Comparison of ENCODE assay signal across 17 cellular contexts in genomic region chr12:113263431-113263963, GRCh38. TPM values are rescaled to one million over a fixed set of nuclear protein-coding genes. Genes with fewer than 3 reads are reported as not detected.
DNase-seq lines count a peak whose midpoint lies in the region; ATAC-seq and TF ChIP-seq lines count a peak whose summit lies in the region.
"Had no signal": no experiment of that assay in that cellular context is flagged by ENCODE, and none has a peak within 500 bp of the region (broad histone marks: within the 10 kb centered on the region; RNA-seq: fewer than 3 reads in every experiment).

No MANE protein-coding gene starts in this region.

- ATAC-seq in DND-41 (ENCODE audit: insufficient read depth, low read depth) (no peak), body of pancreas (no peak)
- ATAC-seq: GM12878, HCT116, left ventricle myocardium superior had no signal

- TF ChIP-seq CTCF in DND-41 (IDR thresholded peaks at IDR 0.05; ENCODE audit: borderline replicate concordance, extremely low read depth, low read length, poor library complexity, severe bottlenecking) (no peak), body of pancreas (IDR thresholded peaks at IDR 0.05) (no peak), progenitor cell of endocrine pancreas (IDR thresholded peaks at IDR 0.05; ENCODE audit: unreplicated experiment) (no peak)

- H3K9me3 ChIP-seq in DND-41 (ENCODE audit: insufficient read depth, low read length, severe bottlenecking) (no peaks in the 10 kb centered on the region), body of pancreas (no peaks in the 10 kb centered on the region)
- H3K9me3 ChIP-seq: BLaER1 treated with 17β-estradiol and CSF1 and Interleukin-3, amounts not matched to agents 10 nM and 100 nM; SJCRH30 had no signal

- H2AFZ ChIP-seq in DND-41 (ENCODE audit: low read depth, low read length) = no peak overlapping the region

- no peaks in the 10 kb centered on the region for H4K20me1 ChIP-seq in DND-41 (ENCODE audit: insufficient read depth, low read length)

- POLR2A ChIA-PET in activated CD4-positive, alpha-beta T cell treated with anti-CD3 and anti-CD28 coated beads, Interleukin-2, amount 10 ng/mL, durations not matched to agents 7 days and 5 days (lab: Charles Lee) = no interaction called here

- peak overlapping the region; percentile 71 for H3K27ac Mint-ChIP-seq in activated CD4-positive, alpha-beta T cell treated with anti-CD3 and anti-CD28 coated beads, Interleukin-2, amount 10 ng/mL, durations not matched to agents 7 days and 5 days
- H3K27ac Mint-ChIP-seq in progenitor cell of endocrine pancreas = peak overlapping the region; percentile 74

- intact Hi-C loops in body of pancreas (cut with DNase I) = no loop called here

- H3K27me3 ChIP-seq in DND-41 (ENCODE audit: insufficient read depth, low read length, poor library complexity) = no peaks in the 10 kb centered on the region
- no peaks in the 10 kb centered on the region for H3K27me3 ChIP-seq in body of pancreas
- H3K27me3 ChIP-seq: SJCRH30 had no signal

- TF ChIP-seq POLR2A in body of pancreas (IDR thresholded peaks at IDR 0.05) = no peak

- WGBS in body of pancreas, 2 donors = 92 to 97% methylated on average over 8 to 9 of the region's 9 CpGs

- H3K4me3 ChIP-seq in DND-41 (ENCODE audit: low read depth in 1 of 2, low read length in 2 of 2) = no peak overlapping the region
- H3K4me3 ChIP-seq in body of pancreas = no peak overlapping the region
- H3K4me3 ChIP-seq: BLaER1 treated with 17β-estradiol and CSF1 and Interleukin-3, amounts not matched to agents 10 nM and 100 nM; GM12878; SJCRH30; skin epidermis had no signal

- H3K4me1 ChIP-seq in DND-41 (ENCODE audit: insufficient read depth, low read length) (peaks cover 56% of the 10 kb centered on the region), body of pancreas (peaks cover 48% of the 10 kb centered on the region)

- peak overlapping the region; percentile 50; the same call in 1 of the 2 replicates for H3K9ac ChIP-seq in DND-41 (ENCODE audit: low read depth, low read length)
- H3K9ac ChIP-seq: BLaER1 treated with 17β-estradiol and CSF1 and Interleukin-3, amounts not matched to agents 10 nM and 100 nM had no signal

- DNase-seq in activated CD4-positive, alpha-beta T cell treated with anti-CD3 and anti-CD28 coated beads, Interleukin-2, amount 10 ng/mL, durations not matched to agents 7 days and 5 days = no peak
- no peak for DNase-seq in activated CD4-positive, alpha-beta T cell treated with anti-CD3 and anti-CD28 coated beads for 4 hours
- DNase-seq in DND-41 (no peak), body of pancreas (no peak), progenitor cell of endocrine pancreas (ENCODE audit: low spot score, unreplicated experiment) (no peak), NCI-H510A treated with DMSO at 0.1 percent for 48 hours (lab: John Stamatoyannopoulos, UW) (no peak), NCI-H446 (lab: John Stamatoyannopoulos, UW) (no peak), NCI-H526 (lab: John Stamatoyannopoulos, UW) (no peak)
- DNase-seq: DMS153, left ventricle myocardium superior, NCI-H1105 treated with DMSO at 0.1 percent for 48 hours, SJCRH30, T-helper 9 cell had no signal

- CTCF ChIA-PET in activated CD4-positive, alpha-beta T cell treated with anti-CD3 and anti-CD28 coated beads, Interleukin-2, amount 10 ng/mL, durations not matched to agents 7 days and 5 days (lab: Charles Lee) = interaction anchor here (0.7 to 0.8 kb wide), 2 partner anchors 12 to 165 kb away, joined by 3 read pairs; no protein-coding TSS in a partner anchor

- H3K27ac ChIP-seq in DND-41 (ENCODE audit: low read length) = peak overlapping the region; percentile 93
- H3K27ac ChIP-seq in body of pancreas = peak overlapping the region; percentile 36 to 77 (median 64)
- H3K27ac ChIP-seq: SJCRH30 had no signal

- H3K9me3 Mint-ChIP-seq in activated CD4-positive, alpha-beta T cell treated with anti-CD3 and anti-CD28 coated beads, Interleukin-2, amount 10 ng/mL, durations not matched to agents 7 days and 5 days = peaks cover 2% of the 10 kb centered on the region
- H3K9me3 Mint-ChIP-seq in progenitor cell of endocrine pancreas (ENCODE audit: low read depth) = no peaks in the 10 kb centered on the region

- no peak overlapping the region for H3K4me3 Mint-ChIP-seq in activated CD4-positive, alpha-beta T cell treated with anti-CD3 and anti-CD28 coated beads, Interleukin-2, amount 10 ng/mL, durations not matched to agents 7 days and 5 days
- no peak overlapping the region for H3K4me3 Mint-ChIP-seq in progenitor cell of endocrine pancreas (ENCODE audit: low read depth)

- peaks cover 33% of the 10 kb centered on the region for H3K36me3 Mint-ChIP-seq in activated CD4-positive, alpha-beta T cell treated with anti-CD3 and anti-CD28 coated beads, Interleukin-2, amount 10 ng/mL, durations not matched to agents 7 days and 5 days (ENCODE audit: low read depth)
- peaks cover 2% of the 10 kb centered on the region for H3K36me3 Mint-ChIP-seq in progenitor cell of endocrine pancreas (ENCODE audit: insufficient read depth)

- H3K4me2 ChIP-seq in DND-41 (ENCODE audit: insufficient read depth, low read length) = no peak overlapping the region

- H3K27me3 Mint-ChIP-seq in activated CD4-positive, alpha-beta T cell treated with anti-CD3 and anti-CD28 coated beads, Interleukin-2, amount 10 ng/mL, durations not matched to agents 7 days and 5 days = no peaks in the 10 kb centered on the region
- H3K27me3 Mint-ChIP-seq in progenitor cell of endocrine pancreas = no peaks in the 10 kb centered on the region

- peaks cover 40% of the 10 kb centered on the region for H3K36me3 ChIP-seq in DND-41 (ENCODE audit: insufficient read depth, low read length)
- H3K36me3 ChIP-seq in body of pancreas (replicated peaks in 1 of 2; ENCODE audit: insufficient read depth in 1 of 2, low read depth in 2 of 2) = peaks cover 0 to 13% of the 10 kb centered on the region in 2 donors
- H3K36me3 ChIP-seq: SJCRH30 had no signal

- peaks cover 46% of the 10 kb centered on the region for H3K4me1 Mint-ChIP-seq in activated CD4-positive, alpha-beta T cell treated with anti-CD3 and anti-CD28 coated beads, Interleukin-2, amount 10 ng/mL, durations not matched to agents 7 days and 5 days
- peaks cover 16% of the 10 kb centered on the region for H3K4me1 Mint-ChIP-seq in progenitor cell of endocrine pancreas (ENCODE audit: low read depth)

- peaks cover 8% of the 10 kb centered on the region for H3K79me2 ChIP-seq in DND-41 (ENCODE audit: insufficient read depth, low read length)

RNA-seq across cellular contexts. Expression of gene TPCN1, which starts 42.2 kb away (rescaled TPM):
- total RNA-seq in activated CD4-positive, alpha-beta T cell treated with anti-CD3 and anti-CD28 coated beads, Interleukin-2, amount 10 ng/mL, durations not matched to agents 7 days and 5 days = 10 to 100 TPM; 18.6 to 20.9 TPM
- total RNA-seq in body of pancreas = 10 to 100 TPM; 45.1 to 78.4 TPM
- 32.1 and 34.1 TPM in 2 replicates for total RNA-seq in progenitor cell of endocrine pancreas
